Comparison of ENCODE assay signal across 14 cellular contexts in genomic region chr17:30372755-30373154, GRCh38. TPM values are rescaled to one million over a fixed set of nuclear protein-coding genes. Genes with fewer than 3 reads are reported as not detected.
DNase-seq lines count a peak whose midpoint lies in the region; ATAC-seq and TF ChIP-seq lines count a peak whose summit lies in the region.
"Had no signal": no experiment of that assay in that cellular context is flagged by ENCODE, and none has a peak within 500 bp of the region (broad histone marks: within the 10 kb centered on the region; RNA-seq: fewer than 3 reads in every experiment).

No MANE protein-coding gene starts in this region.

- H3K27me3 Mint-ChIP-seq in activated naive CD4-positive, alpha-beta T cell treated with anti-CD3 and anti-CD28 coated beads for 36 hours (ENCODE audit: low read depth): no peaks in the 10 kb centered on the region
- peaks cover 7% of the 10 kb centered on the region for H3K27me3 Mint-ChIP-seq in stimulated activated naive CD8-positive, alpha-beta T cell treated with anti-CD3 and anti-CD28 coated beads, Interleukin-15, Interleukin-2, amounts not matched to agents 100 ng/mL and 50 ng/mL, for 24 hours
- H3K27me3 Mint-ChIP-seq: CD4-positive, alpha-beta T cell had no signal

- in situ Hi-C loops in astrocyte of the cerebellum (cut with HindIII; ENCODE audit: low sequenced_read_pairs): no loop called here
- in situ Hi-C loops in GM13976 (cut with MboI; ENCODE audit: low sequenced_read_pairs, unreplicated experiment): no loop called here

- intact Hi-C loops in activated naive CD4-positive, alpha-beta T cell treated with anti-CD3 and anti-CD28 coated beads for 36 hours (cut with micrococcal nuclease): loop anchor here (1.0 to 10.0 kb wide), 5 partner anchors 8 to 452 kb away; partner anchors contain the start of gene CRLF3

- H3K4me3 Mint-ChIP-seq in activated naive CD4-positive, alpha-beta T cell treated with anti-CD3 and anti-CD28 coated beads for 36 hours: no peak overlapping the region
- no peak overlapping the region for H3K4me3 Mint-ChIP-seq in stimulated activated naive CD8-positive, alpha-beta T cell treated with anti-CD3 and anti-CD28 coated beads, Interleukin-15, Interleukin-2, amounts not matched to agents 100 ng/mL and 50 ng/mL, for 24 hours
- H3K4me3 Mint-ChIP-seq: CD4-positive, alpha-beta T cell had no signal

- TF ChIP-seq CTCF in astrocyte of the cerebellum (IDR thresholded peaks at IDR 0.05; ENCODE audit: low read depth, low read length, missing control alignments) (peak; percentile 6), GM13976 (IDR thresholded peaks at IDR 0.05; ENCODE audit: borderline replicate concordance, control extremely low read depth, extremely low read depth, insufficient read depth, missing control alignments) (no peak)

- no peak overlapping the region for H3K4me3 ChIP-seq in astrocyte of the cerebellum (ENCODE audit: low read depth, low read length)
- H3K4me3 ChIP-seq: prostate gland had no signal

- peaks cover 62% of the 10 kb centered on the region for H3K4me1 Mint-ChIP-seq in activated naive CD4-positive, alpha-beta T cell treated with anti-CD3 and anti-CD28 coated beads for 36 hours (ENCODE audit: low read depth)
- peaks cover 72% of the 10 kb centered on the region for H3K4me1 Mint-ChIP-seq in stimulated activated naive CD8-positive, alpha-beta T cell treated with anti-CD3 and anti-CD28 coated beads, Interleukin-15, Interleukin-2, amounts not matched to agents 100 ng/mL and 50 ng/mL, for 24 hours (ENCODE audit: low read depth)

- peak overlapping the region; percentile 68 for H3K27ac Mint-ChIP-seq in activated naive CD4-positive, alpha-beta T cell treated with anti-CD3 and anti-CD28 coated beads for 36 hours
- peak overlapping the region; percentile 76 for H3K27ac Mint-ChIP-seq in stimulated activated naive CD8-positive, alpha-beta T cell treated with anti-CD3 and anti-CD28 coated beads, Interleukin-15, Interleukin-2, amounts not matched to agents 100 ng/mL and 50 ng/mL, for 24 hours
- H3K27ac Mint-ChIP-seq: CD4-positive, alpha-beta T cell had no signal

- H3K36me3 Mint-ChIP-seq in activated naive CD4-positive, alpha-beta T cell treated with anti-CD3 and anti-CD28 coated beads for 36 hours (ENCODE audit: low read depth): no peaks in the 10 kb centered on the region
- H3K36me3 Mint-ChIP-seq in stimulated activated naive CD8-positive, alpha-beta T cell treated with anti-CD3 and anti-CD28 coated beads, Interleukin-15, Interleukin-2, amounts not matched to agents 100 ng/mL and 50 ng/mL, for 24 hours (ENCODE audit: low read depth): no peaks in the 10 kb centered on the region

- DNase-seq in activated naive CD4-positive, alpha-beta T cell treated with anti-CD3 and anti-CD28 coated beads for 36 hours: peak; percentile 73
- DNase-seq in activated naive CD4-positive, alpha-beta T cell (lab: John Stamatoyannopoulos, UW): no peak
- DNase-seq in NCI-H226 (peak; percentile 47), astrocyte of the cerebellum (ENCODE audit: low read depth) (no peak), GM13976 (ENCODE audit: low spot score) (no peak)
- DNase-seq: activated CD8-positive, alpha-beta memory T cell treated with anti-CD3 and anti-CD28 coated beads, Interleukin-2, amount 50 U/mL, for 4 hours; CD4-positive, alpha-beta T cell; effector memory CD4-positive, alpha-beta T cell; kidney; SHP77 had no signal

- no peaks in the 10 kb centered on the region for H3K9me3 Mint-ChIP-seq in activated naive CD4-positive, alpha-beta T cell treated with anti-CD3 and anti-CD28 coated beads for 36 hours
- no peaks in the 10 kb centered on the region for H3K9me3 Mint-ChIP-seq in stimulated activated naive CD8-positive, alpha-beta T cell treated with anti-CD3 and anti-CD28 coated beads, Interleukin-15, Interleukin-2, amounts not matched to agents 100 ng/mL and 50 ng/mL, for 24 hours
- H3K9me3 Mint-ChIP-seq: CD4-positive, alpha-beta T cell had no signal

- CTCF ChIA-PET in activated naive CD4-positive, alpha-beta T cell treated with anti-CD3 and anti-CD28 coated beads for 36 hours (lab: Charles Lee): interaction anchor here (2.8 kb wide), 1 partner anchor 33 kb away, joined by 8 read pairs; no protein-coding TSS in a partner anchor

- ATAC-seq in HG02973 (IDR thresholded peaks at IDR 0.05; ENCODE audit: unreplicated experiment): no peak
- no peak for ATAC-seq in GM21786 (IDR thresholded peaks at IDR 0.05; ENCODE audit: unreplicated experiment)

RNA-seq across cellular contexts. Expression of gene CPD, which starts 6.0 kb away (rescaled TPM):
- 10 to 100 TPM; 37.9 to 43.8 TPM for total RNA-seq in activated naive CD4-positive, alpha-beta T cell treated with anti-CD3 and anti-CD28 coated beads for 36 hours

RNA-seq across cellular contexts. Expression of gene TMIGD1, which starts 38.9 kb away (rescaled TPM):
- total RNA-seq in activated naive CD4-positive, alpha-beta T cell treated with anti-CD3 and anti-CD28 coated beads for 36 hours: not detected
- total RNA-seq: CD4-positive, alpha-beta T cell; kidney; prostate gland had no signal

Comparison
In these comparisons a context has a peak if more than half of its experiments do, and no peak if none do; other contexts are left out.
1. DNase-seq: peak in activated naive CD4-positive, alpha-beta T cell treated with anti-CD3 and anti-CD28 coated beads for 36 hours (single experiment) and NCI-H226 (single experiment); none in activated naive CD4-positive, alpha-beta T cell (0 of 4), astrocyte of the cerebellum (single experiment) and GM13976 (single experiment).